Comparison of ENCODE assay signal across 9 cellular contexts in the genomic region with DNA sequence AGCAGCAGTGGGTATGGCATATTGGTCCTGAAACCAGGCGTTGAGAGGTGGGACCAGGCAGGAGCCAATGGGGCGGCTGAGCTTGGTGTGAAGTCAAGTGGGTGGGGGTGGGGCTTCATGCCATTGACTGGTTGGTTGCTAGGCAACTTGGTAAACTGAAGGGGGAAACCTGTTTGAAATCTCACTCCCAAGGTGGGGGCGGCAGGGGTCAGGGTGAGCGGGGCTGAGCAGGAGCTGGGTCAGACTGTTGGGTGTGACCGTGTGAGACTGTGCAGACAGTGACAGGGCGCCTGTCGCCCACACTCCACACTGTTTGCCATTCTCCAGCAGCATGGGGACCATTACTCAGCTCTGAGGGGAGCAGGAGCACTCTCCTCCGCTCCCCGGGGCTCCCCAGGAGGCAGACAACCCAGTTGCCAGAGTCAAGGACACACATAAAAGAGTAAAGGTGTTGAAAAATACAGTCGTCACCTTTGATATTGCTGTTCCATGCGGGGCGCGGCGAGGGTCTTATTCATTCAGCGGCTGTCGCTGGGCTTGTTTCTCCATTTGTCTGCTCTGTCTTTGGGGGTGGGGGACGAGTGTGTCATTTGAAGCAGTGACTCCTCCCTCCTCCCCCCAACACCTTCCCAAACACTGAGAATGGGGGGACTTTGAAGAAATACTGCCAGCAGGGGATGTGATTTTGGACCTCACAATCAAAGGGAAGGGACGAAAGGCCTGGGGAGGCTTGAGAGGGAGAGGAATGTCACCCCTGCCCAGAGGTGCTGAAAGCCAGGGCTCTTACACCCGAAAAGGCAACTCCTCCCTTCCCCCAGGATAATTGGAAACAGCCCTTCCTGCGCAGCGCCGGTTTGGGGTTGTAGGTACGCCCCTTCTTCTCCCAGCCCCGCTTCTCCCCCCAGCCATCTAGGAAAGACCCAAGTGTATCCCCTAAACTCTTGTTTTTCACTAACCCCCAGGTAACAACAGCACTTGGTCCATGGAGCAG. TPM values are rescaled to one million over a fixed set of nuclear protein-coding genes. Genes with fewer than 3 reads are reported as not detected.
DNase-seq lines count a peak whose midpoint lies in the region; ATAC-seq and TF ChIP-seq lines count a peak whose summit lies in the region.
"Had no signal": no experiment of that assay in that cellular context is flagged by ENCODE, and none has a peak within 500 bp of the region (broad histone marks: within the 10 kb centered on the region; RNA-seq: fewer than 3 reads in every experiment).

No MANE protein-coding gene starts in this region.

- H3K27ac ChIP-seq in SK-N-SH (ENCODE audit: low read depth in 2 of 2, low read length in 1 of 2) (peak overlapping the region; percentile 47 to 86; a peak in 3 of 4 replicates), rectal smooth muscle tissue (ENCODE audit: low read depth, low read length) (no peak overlapping the region)

- H3K9ac ChIP-seq in SK-N-SH (peak overlapping the region; percentile 75; the same call in 1 of the 2 replicates), rectal smooth muscle tissue (ENCODE audit: low read length) (no peak overlapping the region)

- H3F3A ChIP-seq in SK-N-SH (replicated peaks; ENCODE audit: insufficient read depth): peaks cover 2% of the 10 kb centered on the region

- H4K20me1 ChIP-seq in SK-N-SH (ENCODE audit: insufficient read depth): no peaks in the 10 kb centered on the region

- no peaks in the 10 kb centered on the region for H3K9me3 ChIP-seq in SK-N-SH

- peak overlapping the region; percentile 92 for H2AFZ ChIP-seq in SK-N-SH (ENCODE audit: low read depth)

- H3K4me1 Mint-ChIP-seq in activated CD4-positive, alpha-beta memory T cell treated with anti-CD3 and anti-CD28 coated beads for 36 hours (ENCODE audit: low read depth): peaks cover 15% of the 10 kb centered on the region
- H3K4me1 Mint-ChIP-seq in activated CD4-positive, alpha-beta memory T cell treated with anti-CD3 and anti-CD28 coated beads, Interleukin-2, amount 10 ng/mL, durations not matched to agents 7 days and 5 days: peaks cover 10% of the 10 kb centered on the region

- H3K9me2 ChIP-seq in SK-N-SH: no peaks in the 10 kb centered on the region

- DNase-seq in activated CD4-positive, alpha-beta memory T cell treated with anti-CD3 and anti-CD28 coated beads for 36 hours: peak; percentile 24
- DNase-seq in activated CD4-positive, alpha-beta memory T cell treated with anti-CD3 and anti-CD28 coated beads, Interleukin-2, amount 10 ng/mL, durations not matched to agents 7 days and 5 days: no peak
- DNase-seq in SK-N-SH (peak; percentile 86), fibroblast of the aortic adventitia (ENCODE audit: low read depth) (peak; percentile 31)

- H3K36me3 Mint-ChIP-seq in activated CD4-positive, alpha-beta memory T cell treated with anti-CD3 and anti-CD28 coated beads for 36 hours: peaks cover 27% of the 10 kb centered on the region
- peaks cover 9% of the 10 kb centered on the region for H3K36me3 Mint-ChIP-seq in activated CD4-positive, alpha-beta memory T cell treated with anti-CD3 and anti-CD28 coated beads, Interleukin-2, amount 10 ng/mL, durations not matched to agents 7 days and 5 days (ENCODE audit: low read depth)

- H3K36me3 ChIP-seq in SK-N-SH (replicated peaks in 1 of 2; ENCODE audit: control insufficient read depth in 1 of 2, insufficient read depth in 2 of 2, low read length in 1 of 2) (peaks cover 0 to 3% of the 10 kb centered on the region in 2 experiments), rectal smooth muscle tissue (ENCODE audit: control insufficient read depth, insufficient read depth, low read length) (peaks cover 4% of the 10 kb centered on the region)

- H3K27me3 ChIP-seq in SK-N-SH (ENCODE audit: insufficient read depth): no peaks in the 10 kb centered on the region
- peaks cover 32% of the 10 kb centered on the region for H3K27me3 ChIP-seq in rectal smooth muscle tissue (ENCODE audit: control insufficient read depth, insufficient read depth, low read length)

- H3K4me3 ChIP-seq in SK-N-SH (ENCODE audit: low read depth in 2 of 2, low read length in 1 of 2) (peak overlapping the region; percentile 75 to 80), fibroblast of the aortic adventitia (ENCODE audit: low read depth, low read length) (peak overlapping the region; percentile 66), rectal smooth muscle tissue (ENCODE audit: low read length) (peak overlapping the region; percentile 9)

- 0 out of 4 replicates have a peak, but pooled peaks of 1 of the 2 experiments have one; percentile 26 for TF ChIP-seq EP300 in SK-N-SH (IDR thresholded peaks at IDR 0.05; ENCODE audit: borderline replicate concordance in 1 of 2, low read depth in 1 of 2, low read length in 1 of 2)

- H3K9me3 Mint-ChIP-seq in activated CD4-positive, alpha-beta memory T cell treated with anti-CD3 and anti-CD28 coated beads for 36 hours: no peaks in the 10 kb centered on the region
- H3K9me3 Mint-ChIP-seq in activated CD4-positive, alpha-beta memory T cell treated with anti-CD3 and anti-CD28 coated beads, Interleukin-2, amount 10 ng/mL, durations not matched to agents 7 days and 5 days: no peaks in the 10 kb centered on the region

- 37% methylated on average over 21 of the region's 24 CpGs for WGBS in SK-N-SH (ENCODE audit: low lambda C conversion rate)

- ATAC-seq in GM19463 (IDR thresholded peaks at IDR 0.05; ENCODE audit: unreplicated experiment) (no peak), GM21717 (IDR thresholded peaks at IDR 0.05; ENCODE audit: unreplicated experiment) (no peak), HG02840 (IDR thresholded peaks at IDR 0.05; ENCODE audit: low FRiP score, unreplicated experiment) (no peak)

- H3K4me3 Mint-ChIP-seq in activated CD4-positive, alpha-beta memory T cell treated with anti-CD3 and anti-CD28 coated beads for 36 hours: no peak overlapping the region
- no peak overlapping the region for H3K4me3 Mint-ChIP-seq in activated CD4-positive, alpha-beta memory T cell treated with anti-CD3 and anti-CD28 coated beads, Interleukin-2, amount 10 ng/mL, durations not matched to agents 7 days and 5 days

- POLR2A ChIA-PET in activated CD4-positive, alpha-beta memory T cell treated with anti-CD3 and anti-CD28 coated beads for 36 hours (lab: Charles Lee): interaction anchor here (1.3 kb wide), 1 partner anchor 17 kb away, joined by 5 read pairs; the partner anchor contains the start of gene TP53
- POLR2A ChIA-PET in activated CD4-positive, alpha-beta memory T cell treated with anti-CD3 and anti-CD28 coated beads, Interleukin-2, amount 10 ng/mL, durations not matched to agents 7 days and 5 days (lab: Charles Lee): interaction anchor here (5.1 kb wide), 1 partner anchor 17 kb away, joined by 32 read pairs; the partner anchor contains the start of genes TP53 and WRAP53
- POLR2A ChIA-PET in SK-N-SH (lab: Yijun Ruan, JAX): interaction anchor here (0.5 to 6.6 kb wide), 7 partner anchors 10 to 208 kb away, joined by 3 to 53 read pairs (median 6); partner anchors contain the start of genes DNAH2, SAT2, TP53 and WRAP53

- no peaks in the 10 kb centered on the region for H3K79me2 ChIP-seq in SK-N-SH (ENCODE audit: insufficient read depth)

- CTCF ChIA-PET in activated CD4-positive, alpha-beta memory T cell treated with anti-CD3 and anti-CD28 coated beads for 36 hours (lab: Charles Lee): interaction anchor here (0.5 to 1.5 kb wide), 3 partner anchors 15 to 353 kb away, joined by 3 to 5 read pairs (median 3); partner anchors contain the start of gene WRAP53
- CTCF ChIA-PET in activated CD4-positive, alpha-beta memory T cell treated with anti-CD3 and anti-CD28 coated beads, Interleukin-2, amount 10 ng/mL, durations not matched to agents 7 days and 5 days (lab: Charles Lee): interaction anchor here (0.8 kb wide), 1 partner anchor 40 kb away, joined by 4 read pairs; no protein-coding TSS in a partner anchor
- CTCF ChIA-PET in SK-N-SH (lab: Yijun Ruan, JAX): interaction anchor here (0.6 to 8.4 kb wide), 12 partner anchors 10 to 500 kb away, joined by 3 to 85 read pairs (median 4); partner anchors contain the start of genes DNAH2, TP53 and WRAP53

- no peak for TF ChIP-seq RAD21 in SK-N-SH (IDR thresholded peaks at IDR 0.05; ENCODE audit: low read length)

- TF ChIP-seq CTCF in SK-N-SH (IDR thresholded peaks at IDR 0.05) (no peak), fibroblast of the aortic adventitia (IDR thresholded peaks at IDR 0.05; ENCODE audit: insufficient read depth, low read length) (no peak)

- H3K4me1 ChIP-seq in SK-N-SH (ENCODE audit: control insufficient read depth in 1 of 2, insufficient read depth in 2 of 2, low read depth in 1 of 2, low read length in 1 of 2): peaks cover 9 to 35% of the 10 kb centered on the region in 2 experiments
- peaks cover 4% of the 10 kb centered on the region for H3K4me1 ChIP-seq in rectal smooth muscle tissue (ENCODE audit: control insufficient read depth, insufficient read depth, low read length)

- intact Hi-C loops in activated CD4-positive, alpha-beta memory T cell treated with anti-CD3 and anti-CD28 coated beads for 36 hours (cut with micrococcal nuclease): no loop called here

- peak overlapping the region; percentile 100 for H3K4me2 ChIP-seq in SK-N-SH

- no peak overlapping the region for H3K27ac Mint-ChIP-seq in activated CD4-positive, alpha-beta memory T cell treated with anti-CD3 and anti-CD28 coated beads for 36 hours
- no peak overlapping the region for H3K27ac Mint-ChIP-seq in activated CD4-positive, alpha-beta memory T cell treated with anti-CD3 and anti-CD28 coated beads, Interleukin-2, amount 10 ng/mL, durations not matched to agents 7 days and 5 days

- H3K27me3 Mint-ChIP-seq in activated CD4-positive, alpha-beta memory T cell treated with anti-CD3 and anti-CD28 coated beads for 36 hours: peaks cover 45% of the 10 kb centered on the region
- peaks cover 35% of the 10 kb centered on the region for H3K27me3 Mint-ChIP-seq in activated CD4-positive, alpha-beta memory T cell treated with anti-CD3 and anti-CD28 coated beads, Interleukin-2, amount 10 ng/mL, durations not matched to agents 7 days and 5 days

RNA-seq across cellular contexts. Expression of gene EFNB3, which starts 1.1 kb away (rescaled TPM):
- not detected for total RNA-seq in activated CD4-positive, alpha-beta memory T cell treated with anti-CD3 and anti-CD28 coated beads for 36 hours
- not detected for total RNA-seq in activated CD4-positive, alpha-beta memory T cell treated with anti-CD3 and anti-CD28 coated beads, Interleukin-2, amount 10 ng/mL, durations not matched to agents 7 days and 5 days
- 26.1 and 32.4 TPM in 2 replicates for polyA plus RNA-seq in SK-N-SH (2012; rRNA removed)
- polyA plus RNA-seq in SK-N-SH (2012; cell fraction: cytosol; rRNA removed): 21.0 and 25.2 TPM in 2 replicates
- polyA plus RNA-seq in SK-N-SH (2012; cell fraction: nucleus; rRNA removed): 35.5 and 47.9 TPM in 2 replicates
- total RNA-seq in fibroblast of the aortic adventitia (ENCODE audit: low replicate concordance): 0.90 and 3.9 TPM in 2 replicates
- total RNA-seq: T-helper 2 cell treated with Interferon-gamma antibody and Interleukin-4, amounts not matched to agents 100 ng/mL and 5 ng/mL, for 36 hours had no signal

RNA-seq across cellular contexts. Expression of gene DNAH2, which starts 13.7 kb away (rescaled TPM):
- total RNA-seq in activated CD4-positive, alpha-beta memory T cell treated with anti-CD3 and anti-CD28 coated beads for 36 hours: not detected
- total RNA-seq in activated CD4-positive, alpha-beta memory T cell treated with anti-CD3 and anti-CD28 coated beads, Interleukin-2, amount 10 ng/mL, durations not matched to agents 7 days and 5 days: not detected
- 0.13 and 0.18 TPM in 2 replicates for polyA plus RNA-seq in SK-N-SH (2012; rRNA removed)
- polyA plus RNA-seq in SK-N-SH (2012; cell fraction: cytosol; rRNA removed): 0.07 and 0.18 TPM in 2 replicates
- polyA plus RNA-seq in SK-N-SH (2012; cell fraction: nucleus; rRNA removed): 0.56 and 0.81 TPM in 2 replicates
- under 0.01 TPM in 1 of 2 replicates, not detected in the other for total RNA-seq in fibroblast of the aortic adventitia (ENCODE audit: low replicate concordance)
- total RNA-seq: T-helper 2 cell treated with Interferon-gamma antibody and Interleukin-4, amounts not matched to agents 100 ng/mL and 5 ng/mL, for 36 hours had no signal

RNA-seq across cellular contexts. Expression of gene WRAP53, which starts 15.6 kb away (rescaled TPM):
- 10 to 100 TPM; 20.2 to 23.3 TPM for total RNA-seq in activated CD4-positive, alpha-beta memory T cell treated with anti-CD3 and anti-CD28 coated beads for 36 hours
- 10 to 100 TPM; 18.6 to 18.8 TPM for total RNA-seq in activated CD4-positive, alpha-beta memory T cell treated with anti-CD3 and anti-CD28 coated beads, Interleukin-2, amount 10 ng/mL, durations not matched to agents 7 days and 5 days
- 6.6 and 8.6 TPM in 2 replicates for polyA plus RNA-seq in SK-N-SH (2012; rRNA removed)
- polyA plus RNA-seq in SK-N-SH (2012; cell fraction: cytosol; rRNA removed): 3.4 and 4.4 TPM in 2 replicates
- 13.1 and 15.7 TPM in 2 replicates for polyA plus RNA-seq in SK-N-SH (2012; cell fraction: nucleus; rRNA removed)
- 7.4 and 11.0 TPM in 2 replicates for total RNA-seq in fibroblast of the aortic adventitia (ENCODE audit: low replicate concordance)

RNA-seq across cellular contexts. Expression of gene TP53, which starts 16.6 kb away (rescaled TPM):
- 100 to 1,000 TPM; 123 to 129 TPM for total RNA-seq in activated CD4-positive, alpha-beta memory T cell treated with anti-CD3 and anti-CD28 coated beads for 36 hours
- 100 to 1,000 TPM; 123 TPM for total RNA-seq in activated CD4-positive, alpha-beta memory T cell treated with anti-CD3 and anti-CD28 coated beads, Interleukin-2, amount 10 ng/mL, durations not matched to agents 7 days and 5 days
- polyA plus RNA-seq in SK-N-SH (2012; rRNA removed): 47.3 and 62.6 TPM in 2 replicates
- 48.0 and 54.3 TPM in 2 replicates for polyA plus RNA-seq in SK-N-SH (2012; cell fraction: cytosol; rRNA removed)
- polyA plus RNA-seq in SK-N-SH (2012; cell fraction: nucleus; rRNA removed): 75.6 and 79.8 TPM in 2 replicates
- 17.8 and 68.7 TPM in 2 replicates for total RNA-seq in fibroblast of the aortic adventitia (ENCODE audit: low replicate concordance)

RNA-seq across cellular contexts. Expression of gene ATP1B2, which starts 53.2 kb away (rescaled TPM):
- under 1 TPM; 0.12 to 0.26 TPM for total RNA-seq in activated CD4-positive, alpha-beta memory T cell treated with anti-CD3 and anti-CD28 coated beads for 36 hours
- total RNA-seq in activated CD4-positive, alpha-beta memory T cell treated with anti-CD3 and anti-CD28 coated beads, Interleukin-2, amount 10 ng/mL, durations not matched to agents 7 days and 5 days: under 1 TPM; 0.25 to 0.50 TPM
- polyA plus RNA-seq in SK-N-SH (2012; rRNA removed): 0.05 and 0.08 TPM in 2 replicates
- 0.05 and 0.12 TPM in 2 replicates for polyA plus RNA-seq in SK-N-SH (2012; cell fraction: cytosol; rRNA removed)
- polyA plus RNA-seq in SK-N-SH (2012; cell fraction: nucleus; rRNA removed): 0.09 and 0.15 TPM in 2 replicates
- not detected in 2 replicates for total RNA-seq in fibroblast of the aortic adventitia (ENCODE audit: low replicate concordance)

Comparison
In these comparisons a context has a peak if more than half of its experiments do, and no peak if none do; other contexts are left out.
1. H3K4me3 ChIP-seq: peak in every context shown above with its lines; median percentile 78 in SK-N-SH; 66 in fibroblast of the aortic adventitia; 9 in rectal smooth muscle tissue.